11 cellular contexts compared by ENCODE assay signal in genomic region chr19:52592301-52592700, GRCh38.
"Had no signal": no experiment of that assay in that cellular context is flagged by ENCODE, and none has a peak within 500 bp of the region (broad histone marks: within the 10 kb centered on the region; RNA-seq: fewer than 3 reads in every experiment).

No MANE protein-coding gene starts in this region.

- H3K4me1 ChIP-seq: right atrium auricular region, transverse colon had no signal

- H3K4me3 Mint-ChIP-seq: activated naive CD8-positive, alpha-beta T cell treated with anti-CD3 and anti-CD28 coated beads, Interleukin-2, amount 10 ng/mL, durations not matched to agents 7 days and 5 days; naive thymus-derived CD4-positive, alpha-beta T cell; T-helper 17 cell had no signal

- DNase-seq: activated CD4-positive, CD25-positive, alpha-beta regulatory T cell treated with anti-CD3 and anti-CD28 coated beads, Interleukin-2, amount 50 U/mL, for 72 hours; activated effector memory CD4-positive, alpha-beta T cell treated with Interleukin-2 at 50 U/mL for 16 hours; activated naive CD8-positive, alpha-beta T cell treated with anti-CD3 and anti-CD28 coated beads, Interleukin-2, amount 10 ng/mL, durations not matched to agents 7 days and 5 days; anterior cingulate cortex; cerebellar nuclear complex; naive thymus-derived CD4-positive, alpha-beta T cell; posterior cingulate gyrus; T-helper 17 cell; transverse colon had no signal

- H3K4me3 ChIP-seq: right atrium auricular region, skin epidermis, transverse colon had no signal

- H3K27ac ChIP-seq: right atrium auricular region, skin epidermis, transverse colon had no signal

- H3K4me1 Mint-ChIP-seq: activated naive CD8-positive, alpha-beta T cell treated with anti-CD3 and anti-CD28 coated beads, Interleukin-2, amount 10 ng/mL, durations not matched to agents 7 days and 5 days; naive thymus-derived CD4-positive, alpha-beta T cell; T-helper 17 cell had no signal

- H3K27me3 Mint-ChIP-seq: activated naive CD8-positive, alpha-beta T cell treated with anti-CD3 and anti-CD28 coated beads, Interleukin-2, amount 10 ng/mL, durations not matched to agents 7 days and 5 days; naive thymus-derived CD4-positive, alpha-beta T cell; T-helper 17 cell had no signal

- H3K9me3 ChIP-seq: right atrium auricular region had no signal

- H3K27me3 ChIP-seq: right atrium auricular region, transverse colon had no signal

- ATAC-seq: naive thymus-derived CD4-positive, alpha-beta T cell; T-helper 17 cell had no signal

- H3K27ac Mint-ChIP-seq: activated naive CD8-positive, alpha-beta T cell treated with anti-CD3 and anti-CD28 coated beads, Interleukin-2, amount 10 ng/mL, durations not matched to agents 7 days and 5 days; naive thymus-derived CD4-positive, alpha-beta T cell; T-helper 17 cell had no signal
